ENCODE assay signal across 1 cellular context in the genomic region with DNA sequence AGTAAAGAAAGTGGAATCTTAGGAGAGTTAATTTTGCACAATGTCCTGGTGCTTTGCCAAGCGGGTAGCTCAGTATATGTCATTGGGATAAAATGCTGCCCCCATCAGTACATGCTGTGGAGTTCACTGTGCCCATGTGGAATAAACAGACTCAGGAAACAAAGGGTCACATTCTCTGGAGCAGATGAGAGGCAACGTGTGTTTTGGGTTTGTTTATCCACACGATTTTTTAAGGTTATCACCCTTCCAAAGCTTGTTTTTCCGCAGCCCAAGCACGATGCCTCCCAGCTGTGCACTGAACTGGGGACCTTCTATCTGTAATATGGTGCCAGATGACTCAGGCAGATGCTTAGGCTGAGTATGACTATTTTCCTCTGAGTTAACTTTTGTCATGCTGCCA.
TF ChIP-seq lines count a peak whose summit lies in the region.

No MANE protein-coding gene starts in this region.

TF ChIP-seq in HEK293, 187 proteins besides CTCF, POLR2A, EP300 and RAD21 (continued from another document):
- TF ChIP-seq, protein P1, sequence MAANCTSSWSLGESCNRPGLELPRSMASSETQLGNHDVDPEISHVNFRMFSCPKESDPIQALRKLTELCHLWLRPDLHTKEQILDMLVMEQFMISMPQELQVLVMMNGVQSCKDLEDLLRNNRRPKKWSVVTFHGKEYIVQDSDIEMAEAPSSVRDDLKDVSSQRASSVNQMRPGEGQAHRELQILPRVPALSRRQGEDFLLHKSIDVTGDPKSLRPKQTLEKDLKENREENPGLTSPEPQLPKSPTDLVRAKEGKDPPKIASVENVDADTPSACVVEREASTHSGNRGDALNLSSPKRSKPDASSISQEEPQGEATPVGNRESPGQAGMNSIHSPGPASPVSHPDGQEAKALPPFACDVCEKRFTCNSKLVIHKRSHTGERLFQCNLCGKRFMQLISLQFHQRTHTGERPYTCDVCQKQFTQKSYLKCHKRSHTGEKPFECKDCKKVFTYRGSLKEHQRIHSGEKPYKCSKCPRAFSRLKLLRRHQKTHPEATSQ (tag by site-specific recombination; IDR thresholded peaks at IDR 0.05), result no peak
